7 cellular contexts compared by ENCODE assay signal in genomic region chr9:104774831-104775573, GRCh38. TPM values are rescaled to one million over a fixed set of nuclear protein-coding genes. Genes with fewer than 3 reads are reported as not detected.
DNase-seq lines count a peak whose midpoint lies in the region; ATAC-seq and TF ChIP-seq lines count a peak whose summit lies in the region.

No MANE protein-coding gene starts in this region.

- H3K36me3 Mint-ChIP-seq in T-helper 17 cell (ENCODE audit: low read depth) (no peaks in the 10 kb centered on the region), endothelial cell (ENCODE audit: low read depth, unreplicated experiment) (peaks cover 5% of the 10 kb centered on the region)
- H3K36me3 Mint-ChIP-seq in activated naive CD4-positive, alpha-beta T cell treated with anti-CD3 and anti-CD28 coated beads for 36 hours (ENCODE audit: low read depth): no peaks in the 10 kb centered on the region

- no peak for TF ChIP-seq CTCF in endothelial cell (IDR thresholded peaks at IDR 0.05; ENCODE audit: unreplicated experiment)

- peak; percentile 85 for ATAC-seq in GM19328 (IDR thresholded peaks at IDR 0.05; ENCODE audit: unreplicated experiment)
- peak; percentile 80 for ATAC-seq in HG03060 (IDR thresholded peaks at IDR 0.05; ENCODE audit: low read depth, unreplicated experiment)
- ATAC-seq in T-helper 17 cell: peak; percentile 62
- peak; percentile 52 for ATAC-seq in stimulated activated naive CD8-positive, alpha-beta T cell treated with anti-CD3 and anti-CD28 coated beads, Interleukin-15, Interleukin-2, amounts not matched to agents 100 U/mL and 50 U/mL, for 24 hours

- DNase-seq in T-helper 17 cell: no peak
- no peak for DNase-seq in stimulated activated naive CD8-positive, alpha-beta T cell treated with anti-CD3 and anti-CD28 coated beads, Interleukin-15, Interleukin-2, amounts not matched to agents 100 U/mL and 50 U/mL, for 24 hours
- DNase-seq in endothelial cell (ENCODE audit: low spot score): no peak
- DNase-seq in activated naive CD4-positive, alpha-beta T cell treated with anti-CD3 and anti-CD28 coated beads for 36 hours: no peak
- no peak for DNase-seq in HAP-1 (ENCODE audit: low spot score in 2 of 2)

- no peaks in the 10 kb centered on the region for H3K27me3 ChIP-seq in HAP-1 (ENCODE audit: low read depth)

- H3K36me3 ChIP-seq in HAP-1 (replicated peaks): no peaks in the 10 kb centered on the region

- H3K9me3 Mint-ChIP-seq in endothelial cell (ENCODE audit: unreplicated experiment): no peaks in the 10 kb centered on the region
- no peaks in the 10 kb centered on the region for H3K9me3 Mint-ChIP-seq in activated naive CD4-positive, alpha-beta T cell treated with anti-CD3 and anti-CD28 coated beads for 36 hours

- H3K9me3 ChIP-seq in T-helper 17 cell (ENCODE audit: control insufficient read depth, low read length, poor library complexity, severe bottlenecking): no peaks in the 10 kb centered on the region
- no peaks in the 10 kb centered on the region for H3K9me3 ChIP-seq in HAP-1

- H3K4me1 Mint-ChIP-seq in T-helper 17 cell (peaks cover 2% of the 10 kb centered on the region), endothelial cell (ENCODE audit: unreplicated experiment) (peaks cover 6% of the 10 kb centered on the region)
- H3K4me1 Mint-ChIP-seq in activated naive CD4-positive, alpha-beta T cell treated with anti-CD3 and anti-CD28 coated beads for 36 hours (ENCODE audit: low read depth): no peaks in the 10 kb centered on the region

- H3K27ac Mint-ChIP-seq in T-helper 17 cell: no peak overlapping the region
- no peak overlapping the region for H3K27ac Mint-ChIP-seq in endothelial cell (ENCODE audit: unreplicated experiment)
- no peak overlapping the region for H3K27ac Mint-ChIP-seq in activated naive CD4-positive, alpha-beta T cell treated with anti-CD3 and anti-CD28 coated beads for 36 hours

- CTCF ChIA-PET in activated naive CD4-positive, alpha-beta T cell treated with anti-CD3 and anti-CD28 coated beads for 36 hours (lab: Charles Lee): no interaction called here

- in situ Hi-C loops in HAP-1 (cut with MboI; ENCODE audit: low sequenced_read_pairs): loop anchor here (10.0 kb wide), 1 partner anchor 640 kb away; no protein-coding TSS in a partner anchor

- H3K27me3 Mint-ChIP-seq in T-helper 17 cell: no peaks in the 10 kb centered on the region
- H3K27me3 Mint-ChIP-seq in endothelial cell (ENCODE audit: unreplicated experiment): peaks cover 5% of the 10 kb centered on the region
- no peaks in the 10 kb centered on the region for H3K27me3 Mint-ChIP-seq in activated naive CD4-positive, alpha-beta T cell treated with anti-CD3 and anti-CD28 coated beads for 36 hours (ENCODE audit: low read depth)

- H3K4me1 ChIP-seq in HAP-1: no peaks in the 10 kb centered on the region

- intact Hi-C loops in activated naive CD4-positive, alpha-beta T cell treated with anti-CD3 and anti-CD28 coated beads for 36 hours (cut with micrococcal nuclease): no loop called here

- no peak overlapping the region for H3K4me3 ChIP-seq in HAP-1

- H3K4me3 Mint-ChIP-seq in T-helper 17 cell (no peak overlapping the region), endothelial cell (ENCODE audit: unreplicated experiment) (no peak overlapping the region)
- H3K4me3 Mint-ChIP-seq in activated naive CD4-positive, alpha-beta T cell treated with anti-CD3 and anti-CD28 coated beads for 36 hours: no peak overlapping the region

RNA-seq across cellular contexts. Expression of gene NIPSNAP3B, which starts 11.1 kb away (rescaled TPM):
- total RNA-seq in T-helper 17 cell (1 to 10 TPM; 1.1 to 1.5 TPM), endothelial cell (ENCODE audit: unreplicated experiment) (2.3 TPM)
- under 1 TPM; 0.38 to 0.49 TPM for total RNA-seq in activated naive CD4-positive, alpha-beta T cell treated with anti-CD3 and anti-CD28 coated beads for 36 hours

RNA-seq across cellular contexts. Expression of gene NIPSNAP3A, which starts 27.5 kb away (rescaled TPM):
- total RNA-seq in T-helper 17 cell: 1 to 10 TPM; 8.3 to 8.8 TPM
- total RNA-seq in endothelial cell (ENCODE audit: unreplicated experiment): 25.1 TPM
- 10 to 100 TPM; 17.8 TPM for total RNA-seq in activated naive CD4-positive, alpha-beta T cell treated with anti-CD3 and anti-CD28 coated beads for 36 hours
